ENCODE assay signal across 14 cellular contexts in the genomic region with DNA sequence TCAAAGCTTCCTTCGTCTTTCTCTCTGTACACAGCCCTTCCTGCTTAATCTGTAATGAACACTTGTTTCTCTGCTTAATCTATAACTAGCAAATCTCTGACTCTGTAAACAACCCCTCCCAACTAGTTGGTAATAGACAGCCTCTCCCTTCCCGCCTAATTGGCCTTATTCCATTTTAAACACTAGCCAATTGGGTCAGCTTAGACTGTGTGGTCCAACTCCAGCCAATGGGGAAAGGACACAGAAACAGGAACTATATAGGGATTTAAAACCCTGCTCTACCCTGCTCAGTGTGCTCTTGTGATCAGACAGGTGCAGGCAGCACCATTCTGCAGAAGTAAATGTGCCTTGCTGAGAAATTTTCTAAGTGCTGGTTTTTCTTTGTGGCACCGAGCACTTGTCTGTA.
"Had no signal": no experiment of that assay in that cellular context is flagged by ENCODE, and none has a peak within 500 bp of the region (broad histone marks: within the 10 kb centered on the region; RNA-seq: fewer than 3 reads in every experiment).

No MANE protein-coding gene starts in this region.

- H3K27ac ChIP-seq: brain microvascular endothelial cell, right atrium auricular region, stomach had no signal

- DNase-seq: activated CD4-positive, alpha-beta T cell treated with anti-CD3 and anti-CD28 coated beads for 1 hour; activated CD4-positive, alpha-beta T cell treated with anti-CD3 and anti-CD28 coated beads, Interleukin-2, amount 50 U/mL, for 48 hours; activated gamma-delta T cell; activated T-cell treated with anti-CD3 and anti-CD28 coated beads, Interleukin-2, amount 50 U/mL, for 4 hours; brain microvascular endothelial cell; cerebellar nuclear complex; naive thymus-derived CD8-positive, alpha-beta T cell; small intestine; stomach had no signal

- H3K4me3 Mint-ChIP-seq: activated naive CD8-positive, alpha-beta T cell; activated T-cell treated with anti-CD3 and anti-CD28 coated beads, Interleukin-2, amount 50 U/mL, for 4 hours; dendritic cell treated with granulocyte-macrophage colony-stimulating factor and Interleukin-4, amounts not matched to agents 40 ng/mL and 50 ng/mL, for 4 days had no signal

- H3K27ac Mint-ChIP-seq: activated naive CD8-positive, alpha-beta T cell; dendritic cell treated with granulocyte-macrophage colony-stimulating factor and Interleukin-4, amounts not matched to agents 40 ng/mL and 50 ng/mL, for 4 days had no signal

- FAIRE-seq: small intestine, urothelium cell line had no signal

- H3K27me3 Mint-ChIP-seq: activated naive CD8-positive, alpha-beta T cell; dendritic cell treated with granulocyte-macrophage colony-stimulating factor and Interleukin-4, amounts not matched to agents 40 ng/mL and 50 ng/mL, for 4 days; naive thymus-derived CD8-positive, alpha-beta T cell had no signal

- ATAC-seq: activated T-cell treated with anti-CD3 and anti-CD28 coated beads, Interleukin-2, amount 50 U/mL, for 4 hours; esophagus mucosa; naive thymus-derived CD8-positive, alpha-beta T cell had no signal
